Comparison of ENCODE assay signal across 2 cellular contexts in genomic region chr7:141512597-141512996, GRCh38.
TF ChIP-seq lines count a peak whose summit lies in the region.

No MANE protein-coding gene starts in this region.

TF ChIP-seq in GM23338, 12 proteins besides CTCF, POLR2A, EP300 and RAD21 (continued from another document):
- TF ChIP-seq REST (IDR thresholded peaks at IDR 0.05; ENCODE audit: unreplicated experiment) = no peak
- no peak for TF ChIP-seq NANOG (IDR thresholded peaks at IDR 0.05; ENCODE audit: borderline replicate concordance)
- TF ChIP-seq ETS1 (IDR thresholded peaks at IDR 0.05) = no peak

TF ChIP-seq in K562, 482 proteins besides CTCF, POLR2A, EP300 and RAD21 (continued from another document):
- no peak for TF ChIP-seq ZBTB40 (IDR thresholded peaks at IDR 0.05)
- TF ChIP-seq ZBTB40 (CRISPR knock-in tag; IDR thresholded peaks at IDR 0.05) = no peak
- no peak for TF ChIP-seq MLX (CRISPR knock-in tag; conservative IDR thresholded peaks at IDR 0.05)
- 0 out of 2 replicates have a peak, but pooled peaks have one; percentile 28 for TF ChIP-seq MAFK (IDR thresholded peaks at IDR 0.05; ENCODE audit: low read length)
- peak; percentile 56; the same call in 1 of the 2 replicates for TF ChIP-seq C11orf30 (IDR thresholded peaks at IDR 0.05; ENCODE audit: low read depth)
- TF ChIP-seq TEAD4 (IDR thresholded peaks at IDR 0.05; ENCODE audit: low read length) = no peak
- TF ChIP-seq TEAD4 (CRISPR knock-in tag; IDR thresholded peaks at IDR 0.05; ENCODE audit: borderline replicate concordance) = no peak
- no peak for TF ChIP-seq HNRNPL (IDR thresholded peaks at IDR 0.05; ENCODE audit: low read depth, low read length)
- no peak for TF ChIP-seq MTA1 (IDR thresholded peaks at IDR 0.05; ENCODE audit: borderline replicate concordance)
- no peak for TF ChIP-seq E2F4 (CRISPR knock-in tag; IDR thresholded peaks at IDR 0.05; ENCODE audit: low read depth)
- no peak for TF ChIP-seq BCLAF1 (IDR thresholded peaks at IDR 0.05; ENCODE audit: borderline replicate concordance in 1 of 2, control insufficient read depth in 1 of 2, low read depth in 2 of 2, low read length in 1 of 2)
TF ChIP-seq in K562: peak in this region for 5.
